1 cellular context compared by ENCODE assay signal in the genomic region with DNA sequence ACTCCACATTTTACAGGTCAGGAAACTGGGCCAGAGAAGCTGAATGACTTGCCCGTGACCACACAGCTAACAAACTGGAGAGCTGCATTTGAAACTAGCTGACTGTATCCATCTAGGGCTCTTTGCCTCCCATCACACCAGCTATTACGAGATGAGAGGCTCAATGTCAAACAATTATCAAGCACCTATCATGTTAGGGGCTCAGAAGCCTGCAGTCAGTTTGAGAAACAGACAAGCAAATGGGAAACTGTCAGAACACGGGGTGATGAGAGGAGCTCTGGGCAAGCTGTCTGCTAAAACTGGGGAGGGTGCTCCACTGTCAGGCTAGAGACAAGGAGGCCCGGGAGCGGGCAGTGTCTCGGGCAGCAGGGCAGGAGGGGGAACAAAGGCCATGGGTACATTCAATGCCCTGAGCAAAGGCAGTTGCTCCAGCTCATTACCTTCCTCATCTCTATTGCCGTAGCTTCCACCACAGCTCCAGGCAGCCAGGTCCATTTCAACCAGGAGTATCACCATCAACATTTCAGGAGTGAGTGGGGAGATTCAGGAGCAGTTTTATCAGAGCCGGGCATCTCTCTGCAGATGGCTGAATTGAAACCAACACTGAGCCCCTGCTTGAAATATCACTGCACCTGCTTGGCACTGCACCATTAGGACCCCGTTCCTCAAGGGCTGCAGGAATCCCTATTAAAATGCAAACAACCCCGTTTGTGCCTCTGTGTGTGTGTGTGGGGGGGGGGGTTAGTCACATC.
TF ChIP-seq lines count a peak whose summit lies in the region.

No MANE protein-coding gene starts in this region.

TF ChIP-seq in GM12878, 131 proteins besides CTCF, POLR2A, EP300 and RAD21:
- TF ChIP-seq, protein P1, sequence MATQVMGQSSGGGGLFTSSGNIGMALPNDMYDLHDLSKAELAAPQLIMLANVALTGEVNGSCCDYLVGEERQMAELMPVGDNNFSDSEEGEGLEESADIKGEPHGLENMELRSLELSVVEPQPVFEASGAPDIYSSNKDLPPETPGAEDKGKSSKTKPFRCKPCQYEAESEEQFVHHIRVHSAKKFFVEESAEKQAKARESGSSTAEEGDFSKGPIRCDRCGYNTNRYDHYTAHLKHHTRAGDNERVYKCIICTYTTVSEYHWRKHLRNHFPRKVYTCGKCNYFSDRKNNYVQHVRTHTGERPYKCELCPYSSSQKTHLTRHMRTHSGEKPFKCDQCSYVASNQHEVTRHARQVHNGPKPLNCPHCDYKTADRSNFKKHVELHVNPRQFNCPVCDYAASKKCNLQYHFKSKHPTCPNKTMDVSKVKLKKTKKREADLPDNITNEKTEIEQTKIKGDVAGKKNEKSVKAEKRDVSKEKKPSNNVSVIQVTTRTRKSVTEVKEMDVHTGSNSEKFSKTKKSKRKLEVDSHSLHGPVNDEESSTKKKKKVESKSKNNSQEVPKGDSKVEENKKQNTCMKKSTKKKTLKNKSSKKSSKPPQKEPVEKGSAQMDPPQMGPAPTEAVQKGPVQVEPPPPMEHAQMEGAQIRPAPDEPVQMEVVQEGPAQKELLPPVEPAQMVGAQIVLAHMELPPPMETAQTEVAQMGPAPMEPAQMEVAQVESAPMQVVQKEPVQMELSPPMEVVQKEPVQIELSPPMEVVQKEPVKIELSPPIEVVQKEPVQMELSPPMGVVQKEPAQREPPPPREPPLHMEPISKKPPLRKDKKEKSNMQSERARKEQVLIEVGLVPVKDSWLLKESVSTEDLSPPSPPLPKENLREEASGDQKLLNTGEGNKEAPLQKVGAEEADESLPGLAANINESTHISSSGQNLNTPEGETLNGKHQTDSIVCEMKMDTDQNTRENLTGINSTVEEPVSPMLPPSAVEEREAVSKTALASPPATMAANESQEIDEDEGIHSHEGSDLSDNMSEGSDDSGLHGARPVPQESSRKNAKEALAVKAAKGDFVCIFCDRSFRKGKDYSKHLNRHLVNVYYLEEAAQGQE (IDR thresholded peaks at IDR 0.05; ENCODE audit: low read depth, low read length) = no peak
- TF ChIP-seq ZSCAN29 (IDR thresholded peaks at IDR 0.05) (no peak), CHD1 (IDR thresholded peaks at IDR 0.05; ENCODE audit: low read depth, low read length) (no peak), PAX8 (IDR thresholded peaks at IDR 0.05) (no peak), JUND (IDR thresholded peaks at IDR 0.05; ENCODE audit: low read depth, low read length) (no peak), TCF3 (IDR thresholded peaks at IDR 0.05; ENCODE audit: borderline replicate concordance, insufficient read depth, low read depth, low read length) (no peak), TARDBP (IDR thresholded peaks at IDR 0.05; ENCODE audit: borderline replicate concordance) (no peak), ZNF384 (IDR thresholded peaks at IDR 0.05; ENCODE audit: borderline replicate concordance, low read depth, low read length) (no peak), SMAD1 (IDR thresholded peaks at IDR 0.05; ENCODE audit: low read depth, partially characterized antibody) (no peak), FOXM1 (IDR thresholded peaks at IDR 0.05; ENCODE audit: low read depth, low read length) (no peak), GATAD2B (conservative IDR thresholded peaks at IDR 0.05; ENCODE audit: low read depth) (no peak)
- TF ChIP-seq, protein P2, sequence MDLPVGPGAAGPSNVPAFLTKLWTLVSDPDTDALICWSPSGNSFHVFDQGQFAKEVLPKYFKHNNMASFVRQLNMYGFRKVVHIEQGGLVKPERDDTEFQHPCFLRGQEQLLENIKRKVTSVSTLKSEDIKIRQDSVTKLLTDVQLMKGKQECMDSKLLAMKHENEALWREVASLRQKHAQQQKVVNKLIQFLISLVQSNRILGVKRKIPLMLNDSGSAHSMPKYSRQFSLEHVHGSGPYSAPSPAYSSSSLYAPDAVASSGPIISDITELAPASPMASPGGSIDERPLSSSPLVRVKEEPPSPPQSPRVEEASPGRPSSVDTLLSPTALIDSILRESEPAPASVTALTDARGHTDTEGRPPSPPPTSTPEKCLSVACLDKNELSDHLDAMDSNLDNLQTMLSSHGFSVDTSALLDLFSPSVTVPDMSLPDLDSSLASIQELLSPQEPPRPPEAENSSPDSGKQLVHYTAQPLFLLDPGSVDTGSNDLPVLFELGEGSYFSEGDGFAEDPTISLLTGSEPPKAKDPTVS (IDR thresholded peaks at IDR 0.05; ENCODE audit: low read depth, low read length) = no peak
- TF ChIP-seq, protein P3, sequence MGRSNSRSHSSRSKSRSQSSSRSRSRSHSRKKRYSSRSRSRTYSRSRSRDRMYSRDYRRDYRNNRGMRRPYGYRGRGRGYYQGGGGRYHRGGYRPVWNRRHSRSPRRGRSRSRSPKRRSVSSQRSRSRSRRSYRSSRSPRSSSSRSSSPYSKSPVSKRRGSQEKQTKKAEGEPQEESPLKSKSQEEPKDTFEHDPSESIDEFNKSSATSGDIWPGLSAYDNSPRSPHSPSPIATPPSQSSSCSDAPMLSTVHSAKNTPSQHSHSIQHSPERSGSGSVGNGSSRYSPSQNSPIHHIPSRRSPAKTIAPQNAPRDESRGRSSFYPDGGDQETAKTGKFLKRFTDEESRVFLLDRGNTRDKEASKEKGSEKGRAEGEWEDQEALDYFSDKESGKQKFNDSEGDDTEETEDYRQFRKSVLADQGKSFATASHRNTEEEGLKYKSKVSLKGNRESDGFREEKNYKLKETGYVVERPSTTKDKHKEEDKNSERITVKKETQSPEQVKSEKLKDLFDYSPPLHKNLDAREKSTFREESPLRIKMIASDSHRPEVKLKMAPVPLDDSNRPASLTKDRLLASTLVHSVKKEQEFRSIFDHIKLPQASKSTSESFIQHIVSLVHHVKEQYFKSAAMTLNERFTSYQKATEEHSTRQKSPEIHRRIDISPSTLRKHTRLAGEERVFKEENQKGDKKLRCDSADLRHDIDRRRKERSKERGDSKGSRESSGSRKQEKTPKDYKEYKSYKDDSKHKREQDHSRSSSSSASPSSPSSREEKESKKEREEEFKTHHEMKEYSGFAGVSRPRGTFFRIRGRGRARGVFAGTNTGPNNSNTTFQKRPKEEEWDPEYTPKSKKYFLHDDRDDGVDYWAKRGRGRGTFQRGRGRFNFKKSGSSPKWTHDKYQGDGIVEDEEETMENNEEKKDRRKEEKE (IDR thresholded peaks at IDR 0.05) = no peak
- TF ChIP-seq, protein P4, sequence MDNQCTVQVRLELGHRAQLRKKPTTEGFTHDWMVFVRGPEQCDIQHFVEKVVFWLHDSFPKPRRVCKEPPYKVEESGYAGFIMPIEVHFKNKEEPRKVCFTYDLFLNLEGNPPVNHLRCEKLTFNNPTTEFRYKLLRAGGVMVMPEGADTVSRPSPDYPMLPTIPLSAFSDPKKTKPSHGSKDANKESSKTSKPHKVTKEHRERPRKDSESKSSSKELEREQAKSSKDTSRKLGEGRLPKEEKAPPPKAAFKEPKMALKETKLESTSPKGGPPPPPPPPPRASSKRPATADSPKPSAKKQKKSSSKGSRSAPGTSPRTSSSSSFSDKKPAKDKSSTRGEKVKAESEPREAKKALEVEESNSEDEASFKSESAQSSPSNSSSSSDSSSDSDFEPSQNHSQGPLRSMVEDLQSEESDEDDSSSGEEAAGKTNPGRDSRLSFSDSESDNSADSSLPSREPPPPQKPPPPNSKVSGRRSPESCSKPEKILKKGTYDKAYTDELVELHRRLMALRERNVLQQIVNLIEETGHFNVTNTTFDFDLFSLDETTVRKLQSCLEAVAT (IDR thresholded peaks at IDR 0.05) = no peak
- TF ChIP-seq, protein P5, sequence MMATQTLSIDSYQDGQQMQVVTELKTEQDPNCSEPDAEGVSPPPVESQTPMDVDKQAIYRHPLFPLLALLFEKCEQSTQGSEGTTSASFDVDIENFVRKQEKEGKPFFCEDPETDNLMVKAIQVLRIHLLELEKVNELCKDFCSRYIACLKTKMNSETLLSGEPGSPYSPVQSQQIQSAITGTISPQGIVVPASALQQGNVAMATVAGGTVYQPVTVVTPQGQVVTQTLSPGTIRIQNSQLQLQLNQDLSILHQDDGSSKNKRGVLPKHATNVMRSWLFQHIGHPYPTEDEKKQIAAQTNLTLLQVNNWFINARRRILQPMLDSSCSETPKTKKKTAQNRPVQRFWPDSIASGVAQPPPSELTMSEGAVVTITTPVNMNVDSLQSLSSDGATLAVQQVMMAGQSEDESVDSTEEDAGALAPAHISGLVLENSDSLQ (IDR thresholded peaks at IDR 0.05) = no peak
- TF ChIP-seq, protein P6, sequence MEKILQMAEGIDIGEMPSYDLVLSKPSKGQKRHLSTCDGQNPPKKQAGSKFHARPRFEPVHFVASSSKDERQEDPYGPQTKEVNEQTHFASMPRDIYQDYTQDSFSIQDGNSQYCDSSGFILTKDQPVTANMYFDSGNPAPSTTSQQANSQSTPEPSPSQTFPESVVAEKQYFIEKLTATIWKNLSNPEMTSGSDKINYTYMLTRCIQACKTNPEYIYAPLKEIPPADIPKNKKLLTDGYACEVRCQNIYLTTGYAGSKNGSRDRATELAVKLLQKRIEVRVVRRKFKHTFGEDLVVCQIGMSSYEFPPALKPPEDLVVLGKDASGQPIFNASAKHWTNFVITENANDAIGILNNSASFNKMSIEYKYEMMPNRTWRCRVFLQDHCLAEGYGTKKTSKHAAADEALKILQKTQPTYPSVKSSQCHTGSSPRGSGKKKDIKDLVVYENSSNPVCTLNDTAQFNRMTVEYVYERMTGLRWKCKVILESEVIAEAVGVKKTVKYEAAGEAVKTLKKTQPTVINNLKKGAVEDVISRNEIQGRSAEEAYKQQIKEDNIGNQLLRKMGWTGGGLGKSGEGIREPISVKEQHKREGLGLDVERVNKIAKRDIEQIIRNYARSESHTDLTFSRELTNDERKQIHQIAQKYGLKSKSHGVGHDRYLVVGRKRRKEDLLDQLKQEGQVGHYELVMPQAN (conservative IDR thresholded peaks at IDR 0.05) = no peak
- TF ChIP-seq, protein P7, sequence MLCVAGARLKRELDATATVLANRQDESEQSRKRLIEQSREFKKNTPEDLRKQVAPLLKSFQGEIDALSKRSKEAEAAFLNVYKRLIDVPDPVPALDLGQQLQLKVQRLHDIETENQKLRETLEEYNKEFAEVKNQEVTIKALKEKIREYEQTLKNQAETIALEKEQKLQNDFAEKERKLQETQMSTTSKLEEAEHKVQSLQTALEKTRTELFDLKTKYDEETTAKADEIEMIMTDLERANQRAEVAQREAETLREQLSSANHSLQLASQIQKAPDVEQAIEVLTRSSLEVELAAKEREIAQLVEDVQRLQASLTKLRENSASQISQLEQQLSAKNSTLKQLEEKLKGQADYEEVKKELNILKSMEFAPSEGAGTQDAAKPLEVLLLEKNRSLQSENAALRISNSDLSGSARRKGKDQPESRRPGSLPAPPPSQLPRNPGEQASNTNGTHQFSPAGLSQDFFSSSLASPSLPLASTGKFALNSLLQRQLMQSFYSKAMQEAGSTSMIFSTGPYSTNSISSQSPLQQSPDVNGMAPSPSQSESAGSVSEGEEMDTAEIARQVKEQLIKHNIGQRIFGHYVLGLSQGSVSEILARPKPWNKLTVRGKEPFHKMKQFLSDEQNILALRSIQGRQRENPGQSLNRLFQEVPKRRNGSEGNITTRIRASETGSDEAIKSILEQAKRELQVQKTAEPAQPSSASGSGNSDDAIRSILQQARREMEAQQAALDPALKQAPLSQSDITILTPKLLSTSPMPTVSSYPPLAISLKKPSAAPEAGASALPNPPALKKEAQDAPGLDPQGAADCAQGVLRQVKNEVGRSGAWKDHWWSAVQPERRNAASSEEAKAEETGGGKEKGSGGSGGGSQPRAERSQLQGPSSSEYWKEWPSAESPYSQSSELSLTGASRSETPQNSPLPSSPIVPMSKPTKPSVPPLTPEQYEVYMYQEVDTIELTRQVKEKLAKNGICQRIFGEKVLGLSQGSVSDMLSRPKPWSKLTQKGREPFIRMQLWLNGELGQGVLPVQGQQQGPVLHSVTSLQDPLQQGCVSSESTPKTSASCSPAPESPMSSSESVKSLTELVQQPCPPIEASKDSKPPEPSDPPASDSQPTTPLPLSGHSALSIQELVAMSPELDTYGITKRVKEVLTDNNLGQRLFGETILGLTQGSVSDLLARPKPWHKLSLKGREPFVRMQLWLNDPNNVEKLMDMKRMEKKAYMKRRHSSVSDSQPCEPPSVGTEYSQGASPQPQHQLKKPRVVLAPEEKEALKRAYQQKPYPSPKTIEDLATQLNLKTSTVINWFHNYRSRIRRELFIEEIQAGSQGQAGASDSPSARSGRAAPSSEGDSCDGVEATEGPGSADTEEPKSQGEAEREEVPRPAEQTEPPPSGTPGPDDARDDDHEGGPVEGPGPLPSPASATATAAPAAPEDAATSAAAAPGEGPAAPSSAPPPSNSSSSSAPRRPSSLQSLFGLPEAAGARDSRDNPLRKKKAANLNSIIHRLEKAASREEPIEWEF (IDR thresholded peaks at IDR 0.05; ENCODE audit: insufficient replicate concordance, low read depth, low read length) = no peak
- TF ChIP-seq, protein P8, sequence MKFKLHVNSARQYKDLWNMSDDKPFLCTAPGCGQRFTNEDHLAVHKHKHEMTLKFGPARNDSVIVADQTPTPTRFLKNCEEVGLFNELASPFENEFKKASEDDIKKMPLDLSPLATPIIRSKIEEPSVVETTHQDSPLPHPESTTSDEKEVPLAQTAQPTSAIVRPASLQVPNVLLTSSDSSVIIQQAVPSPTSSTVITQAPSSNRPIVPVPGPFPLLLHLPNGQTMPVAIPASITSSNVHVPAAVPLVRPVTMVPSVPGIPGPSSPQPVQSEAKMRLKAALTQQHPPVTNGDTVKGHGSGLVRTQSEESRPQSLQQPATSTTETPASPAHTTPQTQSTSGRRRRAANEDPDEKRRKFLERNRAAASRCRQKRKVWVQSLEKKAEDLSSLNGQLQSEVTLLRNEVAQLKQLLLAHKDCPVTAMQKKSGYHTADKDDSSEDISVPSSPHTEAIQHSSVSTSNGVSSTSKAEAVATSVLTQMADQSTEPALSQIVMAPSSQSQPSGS (IDR thresholded peaks at IDR 0.05; ENCODE audit: low read length) = no peak
TF ChIP-seq in GM12878: peak in this region for 0.
